Comparison of ENCODE assay signal across 21 cellular contexts in the genomic region with DNA sequence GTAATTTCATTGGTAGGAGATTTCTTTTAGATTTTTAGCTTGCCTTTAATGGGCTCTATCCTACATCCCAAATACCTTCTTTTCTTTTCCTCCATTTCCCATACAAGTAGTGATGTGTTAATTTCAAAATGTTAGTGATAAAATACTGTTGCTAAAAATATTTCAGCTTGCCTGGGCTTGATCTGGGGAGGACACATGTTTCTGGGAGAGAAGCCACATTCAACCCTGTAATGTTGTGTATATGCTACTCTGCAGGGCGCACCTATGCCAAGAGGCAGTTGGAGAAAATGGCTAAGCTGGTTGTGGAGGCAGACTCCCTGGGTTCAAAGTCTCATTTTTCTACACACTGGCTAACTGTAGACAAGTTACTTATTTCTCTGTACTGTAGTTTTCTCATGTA. TPM values are rescaled to one million over a fixed set of nuclear protein-coding genes. Genes with fewer than 3 reads are reported as not detected.
DNase-seq lines count a peak whose midpoint lies in the region; ATAC-seq, FAIRE-seq and TF ChIP-seq lines count a peak whose summit lies in the region.
"Had no signal": no experiment of that assay in that cellular context is flagged by ENCODE, and none has a peak within 500 bp of the region (broad histone marks: within the 10 kb centered on the region; RNA-seq: fewer than 3 reads in every experiment).

No MANE protein-coding gene starts in this region.

- H3K27me3 ChIP-seq in bronchial epithelial cell (ENCODE audit: control insufficient read depth, insufficient read depth, low read length) (no peaks in the 10 kb centered on the region), foreskin keratinocyte (no peaks in the 10 kb centered on the region), skeletal muscle tissue (ENCODE audit: control insufficient read depth in 3 of 3, insufficient read depth in 3 of 3, low read length in 3 of 3) (no peaks in the 10 kb centered on the region)
- H3K27me3 ChIP-seq: BLaER1 had no signal

- POLR2A ChIA-PET in RWPE1 (lab: Yijun Ruan, JAX; ENCODE audit: low non-redundant PET): no interaction called here

- H3K4me3 ChIP-seq in bronchial epithelial cell (ENCODE audit: low read depth, low read length): no peak overlapping the region
- H3K4me3 ChIP-seq in skeletal muscle tissue (ENCODE audit: low read length in 3 of 3): no peak overlapping the region
- no peak overlapping the region for H3K4me3 ChIP-seq in foreskin fibroblast (ENCODE audit: low read depth in 1 of 2, low read length in 2 of 2)
- H3K4me3 ChIP-seq: BLaER1, GM12878 had no signal

- H3K9me3 ChIP-seq in skeletal muscle tissue (ENCODE audit: control insufficient read depth in 3 of 3, low read length in 3 of 3): no peaks in the 10 kb centered on the region

- no peaks in the 10 kb centered on the region for H3K27me3 Mint-ChIP-seq in activated T-helper 1 cell treated with anti-CD3 and anti-CD28 coated beads, Interleukin-12 subunit alpha, Interleukin-12 subunit beta, Interleukin-2, Interleukin-4 antibody, amounts not matched to agents 30 ng/mL and 10 ng/mL and 1 ng/mL, durations not matched to agents 14 hours and 24 hours and 36 hours (ENCODE audit: insufficient read depth)
- H3K27me3 Mint-ChIP-seq in activated T-helper 17 cell treated with anti-CD3 and anti-CD28 coated beads, Interleukin-2, amount 50 U/mL, for 72 hours: no peaks in the 10 kb centered on the region

- H3K9me3 Mint-ChIP-seq in activated T-helper 1 cell treated with anti-CD3 and anti-CD28 coated beads, Interleukin-12 subunit alpha, Interleukin-12 subunit beta, Interleukin-2, Interleukin-4 antibody, amounts not matched to agents 30 ng/mL and 10 ng/mL and 1 ng/mL, durations not matched to agents 14 hours and 24 hours and 36 hours: no peaks in the 10 kb centered on the region
- H3K9me3 Mint-ChIP-seq in activated T-helper 17 cell treated with anti-CD3 and anti-CD28 coated beads, Interleukin-2, amount 50 U/mL, for 72 hours: no peaks in the 10 kb centered on the region
- H3K9me3 Mint-ChIP-seq: CD8-positive, alpha-beta T cell had no signal

- H3K27ac Mint-ChIP-seq in activated T-helper 1 cell treated with anti-CD3 and anti-CD28 coated beads, Interleukin-12 subunit alpha, Interleukin-12 subunit beta, Interleukin-2, Interleukin-4 antibody, amounts not matched to agents 30 ng/mL and 10 ng/mL and 1 ng/mL, durations not matched to agents 14 hours and 24 hours and 36 hours: no peak overlapping the region
- no peak overlapping the region for H3K27ac Mint-ChIP-seq in activated T-helper 17 cell treated with anti-CD3 and anti-CD28 coated beads, Interleukin-2, amount 50 U/mL, for 72 hours
- H3K27ac Mint-ChIP-seq: CD14-positive monocyte; CD8-positive, alpha-beta T cell; H9 had no signal

- CTCF ChIA-PET in RWPE1 (lab: Yijun Ruan, JAX): no interaction called here

- intact Hi-C loops in activated T-helper 1 cell treated with anti-CD3 and anti-CD28 coated beads, Interleukin-12 subunit alpha, Interleukin-12 subunit beta, Interleukin-2, Interleukin-4 antibody, amounts not matched to agents 30 ng/mL and 10 ng/mL and 1 ng/mL, durations not matched to agents 14 hours and 24 hours and 36 hours (cut with micrococcal nuclease): no loop called here

- TF ChIP-seq CTCF in RWPE1 (conservative IDR thresholded peaks at IDR 0.05; ENCODE audit: low read depth) (no peak), bronchial epithelial cell (IDR thresholded peaks at IDR 0.05; ENCODE audit: insufficient read depth, low read length, severe bottlenecking) (no peak), foreskin keratinocyte (conservative IDR thresholded peaks at IDR 0.05) (no peak), foreskin fibroblast (IDR thresholded peaks at IDR 0.05; ENCODE audit: low read depth, low read length) (no peak)

- peaks cover 1% of the 10 kb centered on the region for H3K36me3 ChIP-seq in bronchial epithelial cell (ENCODE audit: control insufficient read depth, insufficient read depth, low read length)
- no peaks in the 10 kb centered on the region for H3K36me3 ChIP-seq in skeletal muscle tissue (ENCODE audit: control insufficient read depth in 3 of 3, insufficient read depth in 3 of 3, low read length in 3 of 3)
- H3K36me3 ChIP-seq: BLaER1 had no signal

- H3K27ac ChIP-seq in RWPE1 (no peak overlapping the region), foreskin keratinocyte (peak overlapping the region; percentile 34), skeletal muscle tissue (ENCODE audit: low read depth, low read length) (peak overlapping the region; percentile 10)
- H3K27ac ChIP-seq: BLaER1, HL-60 had no signal

- FAIRE-seq in bronchial epithelial cell (lab: Jason Lieb, UNC): no peak
- FAIRE-seq: GM12878, GM19239, H1 had no signal

- no peak overlapping the region for H3K9ac ChIP-seq in skeletal muscle tissue (ENCODE audit: low read depth in 1 of 3, low read length in 3 of 3)
- H3K9ac ChIP-seq: BLaER1 had no signal

- DNase-seq in RWPE1 (ENCODE audit: low spot score) (peak; percentile 7), bronchial epithelial cell (ENCODE audit: low read depth) (peak; percentile 68), foreskin keratinocyte (peak in 1 of 2 donors; percentile 61), foreskin fibroblast (no peak)
- DNase-seq in activated T-helper 1 cell treated with anti-CD3 and anti-CD28 coated beads, Interleukin-12 subunit alpha, Interleukin-12 subunit beta, Interleukin-2, Interleukin-4 antibody, amounts not matched to agents 30 ng/mL and 10 ng/mL and 1 ng/mL, durations not matched to agents 14 hours and 24 hours and 36 hours (ENCODE audit: low spot score): no peak
- DNase-seq: 8988T; CD8-positive, alpha-beta T cell; DMS 273 treated with DMSO at 0.1 percent for 48 hours; DMS53; DND-41; EL; H9 had no signal

- no peak overlapping the region for H3K4me3 Mint-ChIP-seq in activated T-helper 1 cell treated with anti-CD3 and anti-CD28 coated beads, Interleukin-12 subunit alpha, Interleukin-12 subunit beta, Interleukin-2, Interleukin-4 antibody, amounts not matched to agents 30 ng/mL and 10 ng/mL and 1 ng/mL, durations not matched to agents 14 hours and 24 hours and 36 hours
- H3K4me3 Mint-ChIP-seq in activated T-helper 17 cell treated with anti-CD3 and anti-CD28 coated beads, Interleukin-2, amount 50 U/mL, for 72 hours: no peak overlapping the region
- H3K4me3 Mint-ChIP-seq: CD14-positive monocyte; CD8-positive, alpha-beta T cell; H9 had no signal

- no peaks in the 10 kb centered on the region for H3K36me3 Mint-ChIP-seq in activated T-helper 1 cell treated with anti-CD3 and anti-CD28 coated beads, Interleukin-12 subunit alpha, Interleukin-12 subunit beta, Interleukin-2, Interleukin-4 antibody, amounts not matched to agents 30 ng/mL and 10 ng/mL and 1 ng/mL, durations not matched to agents 14 hours and 24 hours and 36 hours (ENCODE audit: low read depth)
- no peaks in the 10 kb centered on the region for H3K36me3 Mint-ChIP-seq in activated T-helper 17 cell treated with anti-CD3 and anti-CD28 coated beads, Interleukin-2, amount 50 U/mL, for 72 hours (ENCODE audit: low read depth)
- H3K36me3 Mint-ChIP-seq: CD14-positive monocyte; CD8-positive, alpha-beta T cell had no signal

- ATAC-seq in foreskin keratinocyte: peak; percentile 46
- ATAC-seq in activated T-helper 17 cell treated with anti-CD3 and anti-CD28 coated beads, Interleukin-2, amount 50 U/mL, for 72 hours (replicated peaks): no peak
- ATAC-seq: CD8-positive, alpha-beta T cell; GM12878 had no signal

- H3K4me1 Mint-ChIP-seq in activated T-helper 1 cell treated with anti-CD3 and anti-CD28 coated beads, Interleukin-12 subunit alpha, Interleukin-12 subunit beta, Interleukin-2, Interleukin-4 antibody, amounts not matched to agents 30 ng/mL and 10 ng/mL and 1 ng/mL, durations not matched to agents 14 hours and 24 hours and 36 hours (ENCODE audit: low read depth): no peaks in the 10 kb centered on the region
- H3K4me1 Mint-ChIP-seq in activated T-helper 17 cell treated with anti-CD3 and anti-CD28 coated beads, Interleukin-2, amount 50 U/mL, for 72 hours: no peaks in the 10 kb centered on the region
- H3K4me1 Mint-ChIP-seq: CD14-positive monocyte, H9 had no signal

- H3K4me1 ChIP-seq in foreskin keratinocyte (peaks cover 23% of the 10 kb centered on the region), skeletal muscle tissue (ENCODE audit: control insufficient read depth in 3 of 3, insufficient read depth in 3 of 3, low read length in 3 of 3) (peaks cover 0 to 2% (median 0%) of the 10 kb centered on the region in 3 donors)
- H3K4me1 ChIP-seq: BLaER1 had no signal

RNA-seq across cellular contexts. Expression of gene FLRT2, which starts 26.3 kb away (rescaled TPM):
- total RNA-seq in bronchial epithelial cell (7.1 and 14.8 TPM in 2 replicates), foreskin keratinocyte (52.5 and 111 TPM in 2 replicates), skeletal muscle tissue (37.6 TPM)
- 11.9 and 22.2 TPM in 2 replicates for polyA plus RNA-seq in foreskin keratinocyte
- not detected in 2 replicates for total RNA-seq in activated T-helper 1 cell treated with anti-CD3 and anti-CD28 coated beads, Interleukin-12 subunit alpha, Interleukin-12 subunit beta, Interleukin-2, Interleukin-4 antibody, amounts not matched to agents 30 ng/mL and 10 ng/mL and 1 ng/mL, durations not matched to agents 14 hours and 24 hours and 36 hours
- not detected for total RNA-seq in activated T-helper 17 cell treated with anti-CD3 and anti-CD28 coated beads, Interleukin-2, amount 50 U/mL, for 72 hours
- total RNA-seq: CD8-positive, alpha-beta T cell; G401 had no signal
- polyA plus RNA-seq: CD14-positive monocyte, GM12878 had no signal

Comparison
In these comparisons a context has a peak if more than half of its experiments do, and no peak if none do; other contexts are left out.
1. DNase-seq: peak in RWPE1 (single experiment) and bronchial epithelial cell (single experiment); none in activated T-helper 1 cell treated with anti-CD3 and anti-CD28 coated beads, Interleukin-12 subunit alpha, Interleukin-12 subunit beta, Interleukin-2, Interleukin-4 antibody, amounts not matched to agents 30 ng/mL and 10 ng/mL and 1 ng/mL, durations not matched to agents 14 hours and 24 hours and 36 hours (single experiment) and foreskin fibroblast (0 of 2).